1 cellular context compared by ENCODE assay signal in the genomic region with DNA sequence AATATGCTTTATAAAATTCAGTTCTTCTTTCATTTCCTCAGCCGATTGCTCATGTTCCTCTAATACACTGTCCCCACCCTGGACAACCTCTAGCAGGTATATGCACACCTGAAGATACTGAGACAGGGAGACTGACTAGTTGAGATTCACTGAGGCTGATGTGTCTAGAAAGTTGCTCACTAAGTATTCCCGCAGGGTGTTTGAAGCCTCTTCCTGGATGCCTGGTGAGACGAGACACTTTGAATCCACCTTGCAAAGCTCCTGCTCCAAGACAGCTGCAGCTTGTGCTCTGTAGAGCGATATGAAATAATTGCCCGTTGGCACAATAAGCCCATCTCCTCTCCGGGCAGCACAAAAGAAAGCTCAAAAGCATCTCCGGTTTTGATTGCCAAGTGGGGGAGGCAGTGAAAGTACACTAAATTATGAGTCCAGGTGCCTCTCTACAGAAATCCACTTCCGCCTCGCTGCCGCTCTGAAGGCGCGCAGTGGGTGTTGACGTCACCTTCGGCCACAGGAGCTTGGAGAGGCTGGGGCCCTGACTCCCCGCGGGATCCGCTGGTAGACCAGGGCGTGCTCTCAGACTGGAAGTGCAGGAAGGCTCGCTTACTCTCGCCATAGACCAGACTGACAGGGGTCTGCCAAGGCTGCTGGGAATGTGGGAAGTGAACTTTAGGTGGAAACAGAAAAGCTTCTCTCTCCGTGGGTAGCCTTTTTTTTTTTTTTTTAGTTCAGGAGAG.
TF ChIP-seq lines count a peak whose summit lies in the region.

No MANE protein-coding gene starts in this region.

TF ChIP-seq in K562, 482 proteins besides CTCF, POLR2A, EP300 and RAD21 (continued from another document and continues in another):
- TF ChIP-seq SFPQ (IDR thresholded peaks at IDR 0.05; ENCODE audit: low read depth, low read length) (no peak), E2F6 (IDR thresholded peaks at IDR 0.05; ENCODE audit: borderline replicate concordance in 1 of 2, extremely low read depth in 1 of 2, insufficient read depth in 1 of 2, insufficient read length in 1 of 2, low read depth in 1 of 2, low read length in 1 of 2, poor library complexity in 1 of 2, severe bottlenecking in 1 of 2) (peak; percentile 20 to 70), ZNF644 (tag; IDR thresholded peaks at IDR 0.05; ENCODE audit: low read depth) (no peak), GABPB1 (CRISPR knock-in tag; IDR thresholded peaks at IDR 0.05) (peak; percentile 25; the same call in 1 of the 2 replicates), SMARCA4 (IDR thresholded peaks at IDR 0.05) (no peak), CREB1 (IDR thresholded peaks at IDR 0.05) (peak; percentile 72), CREB1 (CRISPR knock-in tag; IDR thresholded peaks at IDR 0.05) (0 out of 2 replicates have a peak, but pooled peaks have one; percentile 60), ETV1 (tag; conservative IDR thresholded peaks at IDR 0.05; ENCODE audit: low read depth) (peak; percentile 33; the same call in 1 of the 2 replicates), RB1 (IDR thresholded peaks at IDR 0.05; ENCODE audit: low read depth) (peak; percentile 45; the same call in 1 of the 2 replicates), PHF20 (IDR thresholded peaks at IDR 0.05; ENCODE audit: partially characterized antibody) (peak; percentile 11), YY1 (IDR thresholded peaks at IDR 0.05; ENCODE audit: borderline replicate concordance in 1 of 3, control insufficient read depth in 1 of 3, extremely low read depth in 1 of 3, insufficient read depth in 3 of 3, insufficient read length in 1 of 3, insufficient replicate concordance in 2 of 3, low read depth in 1 of 3, low read length in 2 of 3) (peak in 1 of 3 experiments; percentile 8), NRF1 (conservative IDR thresholded peaks at IDR 0.05 in 1 of 2, IDR thresholded peaks at IDR 0.05 in 1 of 2) (peak in 1 of 2 experiments; percentile 41; a peak in 2 of 4 replicates), POLR2G (IDR thresholded peaks at IDR 0.05; ENCODE audit: low read depth, low read length) (peak; percentile 55), CBX3 (IDR thresholded peaks at IDR 0.05; ENCODE audit: borderline replicate concordance in 1 of 2, low read length in 2 of 2) (peak in 1 of 2 experiments; percentile 47; a peak in 2 of 3 replicates), STAT5A (IDR thresholded peaks at IDR 0.05; ENCODE audit: borderline replicate concordance, low read length) (no peak), ZNF197 (CRISPR knock-in tag; IDR thresholded peaks at IDR 0.05; ENCODE audit: low read depth) (no peak), L3MBTL2 (IDR thresholded peaks at IDR 0.05) (peak; percentile 46), CXXC5 (CRISPR knock-in tag; IDR thresholded peaks at IDR 0.05) (peak; percentile 58), ZNF584 (CRISPR knock-in tag; IDR thresholded peaks at IDR 0.05; ENCODE audit: low read depth) (0 out of 2 replicates have a peak, but pooled peaks have one; percentile 22), SMAD1 (IDR thresholded peaks at IDR 0.05; ENCODE audit: low read depth, low read length, partially characterized antibody) (peak; percentile 26), GABPA (tag; conservative IDR thresholded peaks at IDR 0.05; ENCODE audit: low read depth) (peak; percentile 65; the same call in 1 of the 2 replicates), ZNF347 (CRISPR knock-in tag; IDR thresholded peaks at IDR 0.05; ENCODE audit: low read depth) (no peak), ZNF224 (CRISPR knock-in tag; IDR thresholded peaks at IDR 0.05) (no peak), MTA3 (IDR thresholded peaks at IDR 0.05; ENCODE audit: borderline replicate concordance) (peak; percentile 25; the same call in 1 of the 2 replicates), JUND (IDR thresholded peaks at IDR 0.05; ENCODE audit: borderline replicate concordance, low read depth, low read length) (peak; percentile 92), JUND (tag; IDR thresholded peaks at IDR 0.05; ENCODE audit: borderline replicate concordance, low read depth, low read length) (peak; percentile 96; the same call in 2 of the 3 replicates), E2F8 (IDR thresholded peaks at IDR 0.05; ENCODE audit: low read depth, partially characterized antibody) (peak; percentile 73), CREB3L1 (IDR thresholded peaks at IDR 0.05; ENCODE audit: borderline replicate concordance, low read depth) (0 out of 2 replicates have a peak, but pooled peaks have one; percentile 5), EHMT2 (IDR thresholded peaks at IDR 0.05) (peak; percentile 88), TFAP4 (CRISPR knock-in tag; IDR thresholded peaks at IDR 0.05; ENCODE audit: borderline replicate concordance) (peak; percentile 47; the same call in 1 of the 2 replicates), JUNB (CRISPR knock-in tag; conservative IDR thresholded peaks at IDR 0.05) (0 out of 2 replicates have a peak, but pooled peaks have one; percentile 16), NFIC (IDR thresholded peaks at IDR 0.05) (no peak), CTBP1 (IDR thresholded peaks at IDR 0.05; ENCODE audit: borderline replicate concordance) (peak; percentile 63; the same call in 1 of the 2 replicates), ERF (CRISPR knock-in tag; IDR thresholded peaks at IDR 0.05) (no peak), LCOR (CRISPR knock-in tag; IDR thresholded peaks at IDR 0.05) (0 out of 2 replicates have a peak, but pooled peaks have one; percentile 28), ZNF384 (IDR thresholded peaks at IDR 0.05; ENCODE audit: low read depth, low read length) (0 out of 2 replicates have a peak, but pooled peaks have one; percentile 35), ATF1 (CRISPR knock-in tag; IDR thresholded peaks at IDR 0.05) (no peak), ATF1 (tag; IDR thresholded peaks at IDR 0.05) (peak; percentile 91), RCOR1 (IDR thresholded peaks at IDR 0.05; ENCODE audit: borderline replicate concordance in 1 of 2, low read depth in 2 of 2, low read length in 2 of 2) (peak in 1 of 2 experiments; percentile 23; a peak in 1 of 4 replicates)
- TF ChIP-seq, protein P1, sequence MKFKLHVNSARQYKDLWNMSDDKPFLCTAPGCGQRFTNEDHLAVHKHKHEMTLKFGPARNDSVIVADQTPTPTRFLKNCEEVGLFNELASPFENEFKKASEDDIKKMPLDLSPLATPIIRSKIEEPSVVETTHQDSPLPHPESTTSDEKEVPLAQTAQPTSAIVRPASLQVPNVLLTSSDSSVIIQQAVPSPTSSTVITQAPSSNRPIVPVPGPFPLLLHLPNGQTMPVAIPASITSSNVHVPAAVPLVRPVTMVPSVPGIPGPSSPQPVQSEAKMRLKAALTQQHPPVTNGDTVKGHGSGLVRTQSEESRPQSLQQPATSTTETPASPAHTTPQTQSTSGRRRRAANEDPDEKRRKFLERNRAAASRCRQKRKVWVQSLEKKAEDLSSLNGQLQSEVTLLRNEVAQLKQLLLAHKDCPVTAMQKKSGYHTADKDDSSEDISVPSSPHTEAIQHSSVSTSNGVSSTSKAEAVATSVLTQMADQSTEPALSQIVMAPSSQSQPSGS (CRISPR knock-in tag; IDR thresholded peaks at IDR 0.05), result peak; percentile 62; the same call in 1 of the 2 replicates
- TF ChIP-seq, protein P2, sequence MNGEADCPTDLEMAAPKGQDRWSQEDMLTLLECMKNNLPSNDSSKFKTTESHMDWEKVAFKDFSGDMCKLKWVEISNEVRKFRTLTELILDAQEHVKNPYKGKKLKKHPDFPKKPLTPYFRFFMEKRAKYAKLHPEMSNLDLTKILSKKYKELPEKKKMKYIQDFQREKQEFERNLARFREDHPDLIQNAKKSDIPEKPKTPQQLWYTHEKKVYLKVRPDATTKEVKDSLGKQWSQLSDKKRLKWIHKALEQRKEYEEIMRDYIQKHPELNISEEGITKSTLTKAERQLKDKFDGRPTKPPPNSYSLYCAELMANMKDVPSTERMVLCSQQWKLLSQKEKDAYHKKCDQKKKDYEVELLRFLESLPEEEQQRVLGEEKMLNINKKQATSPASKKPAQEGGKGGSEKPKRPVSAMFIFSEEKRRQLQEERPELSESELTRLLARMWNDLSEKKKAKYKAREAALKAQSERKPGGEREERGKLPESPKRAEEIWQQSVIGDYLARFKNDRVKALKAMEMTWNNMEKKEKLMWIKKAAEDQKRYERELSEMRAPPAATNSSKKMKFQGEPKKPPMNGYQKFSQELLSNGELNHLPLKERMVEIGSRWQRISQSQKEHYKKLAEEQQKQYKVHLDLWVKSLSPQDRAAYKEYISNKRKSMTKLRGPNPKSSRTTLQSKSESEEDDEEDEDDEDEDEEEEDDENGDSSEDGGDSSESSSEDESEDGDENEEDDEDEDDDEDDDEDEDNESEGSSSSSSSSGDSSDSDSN (IDR thresholded peaks at IDR 0.05; ENCODE audit: borderline replicate concordance in 1 of 2, low read depth in 2 of 2, low read length in 2 of 2), result peak; percentile 79 to 95; a peak in 3 of 4 replicates
- TF ChIP-seq, protein P3, sequence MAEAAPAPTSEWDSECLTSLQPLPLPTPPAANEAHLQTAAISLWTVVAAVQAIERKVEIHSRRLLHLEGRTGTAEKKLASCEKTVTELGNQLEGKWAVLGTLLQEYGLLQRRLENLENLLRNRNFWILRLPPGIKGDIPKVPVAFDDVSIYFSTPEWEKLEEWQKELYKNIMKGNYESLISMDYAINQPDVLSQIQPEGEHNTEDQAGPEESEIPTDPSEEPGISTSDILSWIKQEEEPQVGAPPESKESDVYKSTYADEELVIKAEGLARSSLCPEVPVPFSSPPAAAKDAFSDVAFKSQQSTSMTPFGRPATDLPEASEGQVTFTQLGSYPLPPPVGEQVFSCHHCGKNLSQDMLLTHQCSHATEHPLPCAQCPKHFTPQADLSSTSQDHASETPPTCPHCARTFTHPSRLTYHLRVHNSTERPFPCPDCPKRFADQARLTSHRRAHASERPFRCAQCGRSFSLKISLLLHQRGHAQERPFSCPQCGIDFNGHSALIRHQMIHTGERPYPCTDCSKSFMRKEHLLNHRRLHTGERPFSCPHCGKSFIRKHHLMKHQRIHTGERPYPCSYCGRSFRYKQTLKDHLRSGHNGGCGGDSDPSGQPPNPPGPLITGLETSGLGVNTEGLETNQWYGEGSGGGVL (CRISPR knock-in tag; IDR thresholded peaks at IDR 0.05), result no peak
- TF ChIP-seq, protein P4, sequence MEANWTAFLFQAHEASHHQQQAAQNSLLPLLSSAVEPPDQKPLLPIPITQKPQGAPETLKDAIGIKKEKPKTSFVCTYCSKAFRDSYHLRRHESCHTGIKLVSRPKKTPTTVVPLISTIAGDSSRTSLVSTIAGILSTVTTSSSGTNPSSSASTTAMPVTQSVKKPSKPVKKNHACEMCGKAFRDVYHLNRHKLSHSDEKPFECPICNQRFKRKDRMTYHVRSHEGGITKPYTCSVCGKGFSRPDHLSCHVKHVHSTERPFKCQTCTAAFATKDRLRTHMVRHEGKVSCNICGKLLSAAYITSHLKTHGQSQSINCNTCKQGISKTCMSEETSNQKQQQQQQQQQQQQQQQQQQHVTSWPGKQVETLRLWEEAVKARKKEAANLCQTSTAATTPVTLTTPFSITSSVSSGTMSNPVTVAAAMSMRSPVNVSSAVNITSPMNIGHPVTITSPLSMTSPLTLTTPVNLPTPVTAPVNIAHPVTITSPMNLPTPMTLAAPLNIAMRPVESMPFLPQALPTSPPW (CRISPR knock-in tag; IDR thresholded peaks at IDR 0.05), result peak; percentile 47; the same call in 1 of the 2 replicates
